In genomic region chr17:50110591-50111349, GRCh38 we compare ENCODE assay signal across 1 cellular context.
TF ChIP-seq lines count a peak whose summit lies in the region.

No MANE protein-coding gene starts in this region.

TF ChIP-seq in liver, 16 proteins besides CTCF, POLR2A, EP300 and RAD21 (continued from another document):
- TF ChIP-seq ZBTB33 (IDR thresholded peaks at IDR 0.05) (no peak), ATF3 (IDR thresholded peaks at IDR 0.05) (no peak), EGR1 (IDR thresholded peaks at IDR 0.05; ENCODE audit: low read depth in 2 of 2) (no peak), MAX (IDR thresholded peaks at IDR 0.05) (no peak), RXRA (IDR thresholded peaks at IDR 0.05) (no peak), GABPA (IDR thresholded peaks at IDR 0.05 in 1 of 2, conservative IDR thresholded peaks at IDR 0.05 in 1 of 2) (no peak), HNF4G (IDR thresholded peaks at IDR 0.05) (no peak), YY1 (IDR thresholded peaks at IDR 0.05) (no peak), FOXA2 (IDR thresholded peaks at IDR 0.05) (no peak)
